10 cellular contexts compared by ENCODE assay signal in the genomic region with DNA sequence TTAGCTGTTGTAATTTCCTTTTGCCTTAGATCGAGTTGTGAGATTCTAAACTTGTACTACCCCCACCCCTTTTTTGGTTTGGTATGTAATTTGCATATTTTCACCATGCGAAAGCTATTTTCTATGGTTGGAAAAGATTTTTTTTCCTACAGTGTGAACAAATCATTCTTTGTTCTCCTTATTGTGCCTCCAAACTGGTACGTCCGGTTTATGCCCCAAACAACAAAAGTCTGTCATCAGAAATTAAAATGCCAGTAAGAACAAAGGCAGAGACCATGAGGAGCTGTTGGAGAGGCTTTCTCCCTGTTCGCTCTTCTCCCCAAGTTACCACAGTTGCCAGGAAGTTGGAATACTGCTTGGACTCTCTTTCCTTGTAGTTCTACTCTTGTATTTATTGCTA.
A peak's percentile ranks its signal among the peaks of the same experiment; 100 is the strongest.
DNase-seq lines count a peak whose midpoint lies in the region; ATAC-seq and TF ChIP-seq lines count a peak whose summit lies in the region.
"Had no signal": no experiment of that assay in that cellular context is flagged by ENCODE, and none has a peak within 500 bp of the region (broad histone marks: within the 10 kb centered on the region; RNA-seq: fewer than 3 reads in every experiment).

No MANE protein-coding gene starts in this region.

- H3K36me3 ChIP-seq in SK-N-SH (replicated peaks in 1 of 2; ENCODE audit: control insufficient read depth in 1 of 2, insufficient read depth in 2 of 2, low read length in 1 of 2) = no peaks in the 10 kb centered on the region

- H3K4me2 ChIP-seq in SK-N-SH = peak overlapping the region; percentile 57

- POLR2A ChIA-PET in SK-N-SH (lab: Yijun Ruan, JAX) = no interaction called here

- no peaks in the 10 kb centered on the region for H3K4me1 Mint-ChIP-seq in activated T-helper 1 cell treated with anti-CD3 and anti-CD28 coated beads, Interleukin-12 subunit alpha, Interleukin-12 subunit beta, Interleukin-2, Interleukin-4 antibody, amounts not matched to agents 30 ng/mL and 10 ng/mL and 1 ng/mL, durations not matched to agents 14 hours and 24 hours and 36 hours (ENCODE audit: low read depth)

- CTCF ChIA-PET in SK-N-SH (lab: Yijun Ruan, JAX) = interaction anchor here (0.7 to 4.3 kb wide), 9 partner anchors 11 to 839 kb away, joined by 3 to 27 read pairs (median 3); no protein-coding TSS in a partner anchor

- 0 out of 4 replicates have a peak, but pooled peaks of 1 of the 2 experiments have one; percentile 36 for TF ChIP-seq EP300 in SK-N-SH (IDR thresholded peaks at IDR 0.05; ENCODE audit: borderline replicate concordance in 1 of 2, low read depth in 1 of 2, low read length in 1 of 2)

- peak overlapping the region; percentile 79 to 84 for H3K27ac ChIP-seq in SK-N-SH (ENCODE audit: low read depth in 2 of 2, low read length in 1 of 2)
- peak overlapping the region; percentile 6 for H3K27ac ChIP-seq in foreskin keratinocyte

- intact Hi-C loops in activated T-helper 1 cell treated with anti-CD3 and anti-CD28 coated beads, Interleukin-12 subunit alpha, Interleukin-12 subunit beta, Interleukin-2, Interleukin-4 antibody, amounts not matched to agents 30 ng/mL and 10 ng/mL and 1 ng/mL, durations not matched to agents 14 hours and 24 hours and 36 hours (cut with micrococcal nuclease) = no loop called here

- 42% methylated on average over 5 of the region's 5 CpGs for WGBS in SK-N-SH (ENCODE audit: low lambda C conversion rate)

- peak overlapping the region; percentile 48 for H2AFZ ChIP-seq in SK-N-SH (ENCODE audit: low read depth)

- peak overlapping the region; percentile 56 for H3K9ac ChIP-seq in SK-N-SH

- peaks cover 12% of the 10 kb centered on the region for H3F3A ChIP-seq in SK-N-SH (replicated peaks; ENCODE audit: insufficient read depth)

- H3K4me1 ChIP-seq in SK-N-SH (ENCODE audit: control insufficient read depth in 1 of 2, insufficient read depth in 2 of 2, low read depth in 1 of 2, low read length in 1 of 2) = peaks cover 10 to 17% of the 10 kb centered on the region in 2 experiments; a peak in 3 of 4 replicates
- H3K4me1 ChIP-seq in foreskin keratinocyte = peaks cover 18% of the 10 kb centered on the region

- ATAC-seq in foreskin keratinocyte (peak; percentile 91), GM21825 (IDR thresholded peaks at IDR 0.05; ENCODE audit: unreplicated experiment) (no peak)
- ATAC-seq: activated CD4-positive, CD25-positive, alpha-beta regulatory T cell treated with anti-CD3 and anti-CD28 coated beads, Interleukin-2, amount 50 U/mL, for 24 hours had no signal

- H3K79me2 ChIP-seq in SK-N-SH (ENCODE audit: insufficient read depth) = no peaks in the 10 kb centered on the region

- peaks cover 3% of the 10 kb centered on the region for H3K27me3 Mint-ChIP-seq in activated T-helper 1 cell treated with anti-CD3 and anti-CD28 coated beads, Interleukin-12 subunit alpha, Interleukin-12 subunit beta, Interleukin-2, Interleukin-4 antibody, amounts not matched to agents 30 ng/mL and 10 ng/mL and 1 ng/mL, durations not matched to agents 14 hours and 24 hours and 36 hours (ENCODE audit: insufficient read depth)

- H3K4me3 Mint-ChIP-seq in activated T-helper 1 cell treated with anti-CD3 and anti-CD28 coated beads, Interleukin-12 subunit alpha, Interleukin-12 subunit beta, Interleukin-2, Interleukin-4 antibody, amounts not matched to agents 30 ng/mL and 10 ng/mL and 1 ng/mL, durations not matched to agents 14 hours and 24 hours and 36 hours = no peak overlapping the region

- no peaks in the 10 kb centered on the region for H3K27me3 ChIP-seq in SK-N-SH (ENCODE audit: insufficient read depth)
- no peaks in the 10 kb centered on the region for H3K27me3 ChIP-seq in foreskin keratinocyte

- no peaks in the 10 kb centered on the region for H3K36me3 Mint-ChIP-seq in activated T-helper 1 cell treated with anti-CD3 and anti-CD28 coated beads, Interleukin-12 subunit alpha, Interleukin-12 subunit beta, Interleukin-2, Interleukin-4 antibody, amounts not matched to agents 30 ng/mL and 10 ng/mL and 1 ng/mL, durations not matched to agents 14 hours and 24 hours and 36 hours (ENCODE audit: low read depth)

- TF ChIP-seq RAD21 in SK-N-SH (IDR thresholded peaks at IDR 0.05; ENCODE audit: low read length) = no peak

- no peaks in the 10 kb centered on the region for H3K9me3 ChIP-seq in SK-N-SH

- no peaks in the 10 kb centered on the region for H3K9me3 Mint-ChIP-seq in activated T-helper 1 cell treated with anti-CD3 and anti-CD28 coated beads, Interleukin-12 subunit alpha, Interleukin-12 subunit beta, Interleukin-2, Interleukin-4 antibody, amounts not matched to agents 30 ng/mL and 10 ng/mL and 1 ng/mL, durations not matched to agents 14 hours and 24 hours and 36 hours

- DNase-seq in GM12865 (ENCODE audit: low read depth) = peak; percentile 1
- DNase-seq in SK-N-SH = no peak
- DNase-seq in foreskin keratinocyte = peak; percentile 47 to 72
- peak; percentile 86 for DNase-seq in putamen (ENCODE audit: low spot score)
- DNase-seq in activated T-helper 1 cell treated with anti-CD3 and anti-CD28 coated beads, Interleukin-12 subunit alpha, Interleukin-12 subunit beta, Interleukin-2, Interleukin-4 antibody, amounts not matched to agents 30 ng/mL and 10 ng/mL and 1 ng/mL, durations not matched to agents 14 hours and 24 hours and 36 hours (ENCODE audit: low spot score) = no peak
- no peak for DNase-seq in middle frontal gyrus (ENCODE audit: extremely low spot score, low spot score)
- DNase-seq in SK-N-DZ (ENCODE audit: low spot score) = no peak
- DNase-seq: NCI-H2029 treated with DMSO at 0.1 percent for 48 hours had no signal

- no peak for TF ChIP-seq CTCF in GM12865 (IDR thresholded peaks at IDR 0.05; ENCODE audit: insufficient read depth, low read depth, low read length, missing control alignments)
- no peak for TF ChIP-seq CTCF in SK-N-SH (IDR thresholded peaks at IDR 0.05)
- no peak for TF ChIP-seq CTCF in foreskin keratinocyte (conservative IDR thresholded peaks at IDR 0.05)

- no peak overlapping the region for H3K27ac Mint-ChIP-seq in activated T-helper 1 cell treated with anti-CD3 and anti-CD28 coated beads, Interleukin-12 subunit alpha, Interleukin-12 subunit beta, Interleukin-2, Interleukin-4 antibody, amounts not matched to agents 30 ng/mL and 10 ng/mL and 1 ng/mL, durations not matched to agents 14 hours and 24 hours and 36 hours

- H4K20me1 ChIP-seq in SK-N-SH (ENCODE audit: insufficient read depth) = no peaks in the 10 kb centered on the region

- H3K4me3 ChIP-seq in GM12865 (ENCODE audit: low read depth, low read length) (no peak overlapping the region), SK-N-SH (ENCODE audit: low read depth in 2 of 2, low read length in 1 of 2) (peak overlapping the region; percentile 21 to 27; a peak in 3 of 4 replicates)

- H3K9me2 ChIP-seq in SK-N-SH = no peaks in the 10 kb centered on the region

TF ChIP-seq in SK-N-SH, 30 proteins besides CTCF, POLR2A, EP300 and RAD21 (continues in another document):
- TF ChIP-seq POLR2AphosphoS5 (IDR thresholded peaks at IDR 0.05; ENCODE audit: low read depth, low read length) = peak; percentile 41; the same call in 1 of the 2 replicates
- TF ChIP-seq SMC3 (IDR thresholded peaks at IDR 0.05; ENCODE audit: low read depth, low read length) = no peak
- no peak for TF ChIP-seq YY1 (IDR thresholded peaks at IDR 0.05; ENCODE audit: low read depth)
- TF ChIP-seq MXI1 (IDR thresholded peaks at IDR 0.05; ENCODE audit: low read depth, low read length) = no peak
- TF ChIP-seq, protein P1, sequence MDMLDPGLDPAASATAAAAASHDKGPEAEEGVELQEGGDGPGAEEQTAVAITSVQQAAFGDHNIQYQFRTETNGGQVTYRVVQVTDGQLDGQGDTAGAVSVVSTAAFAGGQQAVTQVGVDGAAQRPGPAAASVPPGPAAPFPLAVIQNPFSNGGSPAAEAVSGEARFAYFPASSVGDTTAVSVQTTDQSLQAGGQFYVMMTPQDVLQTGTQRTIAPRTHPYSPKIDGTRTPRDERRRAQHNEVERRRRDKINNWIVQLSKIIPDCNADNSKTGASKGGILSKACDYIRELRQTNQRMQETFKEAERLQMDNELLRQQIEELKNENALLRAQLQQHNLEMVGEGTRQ (IDR thresholded peaks at IDR 0.05; ENCODE audit: borderline replicate concordance, low read depth, low read length) = no peak
- TF ChIP-seq GABPA (IDR thresholded peaks at IDR 0.05; ENCODE audit: low read depth) = 0 out of 2 replicates have a peak, but pooled peaks have one; percentile 3
- no peak for TF ChIP-seq MEF2A (IDR thresholded peaks at IDR 0.05; ENCODE audit: borderline replicate concordance, low read depth)
- TF ChIP-seq GATA2 (CRISPR knock-in tag; IDR thresholded peaks at IDR 0.05) = no peak
- no peak for TF ChIP-seq RCOR1 (IDR thresholded peaks at IDR 0.05; ENCODE audit: low read length)
- no peak for TF ChIP-seq EZH2phosphoT487 (IDR thresholded peaks at IDR 0.05; ENCODE audit: borderline replicate concordance, low read depth)
- no peak for TF ChIP-seq FOXM1 (IDR thresholded peaks at IDR 0.05; ENCODE audit: low read depth)
- TF ChIP-seq RXRA (IDR thresholded peaks at IDR 0.05; ENCODE audit: borderline replicate concordance, low read depth) = no peak
- peak; percentile 50; the same call in 1 of the 2 replicates for TF ChIP-seq SIN3A (IDR thresholded peaks at IDR 0.05; ENCODE audit: borderline replicate concordance, low read depth, low read length)
- TF ChIP-seq ELF1 (IDR thresholded peaks at IDR 0.05) = no peak
- TF ChIP-seq, protein P2, sequence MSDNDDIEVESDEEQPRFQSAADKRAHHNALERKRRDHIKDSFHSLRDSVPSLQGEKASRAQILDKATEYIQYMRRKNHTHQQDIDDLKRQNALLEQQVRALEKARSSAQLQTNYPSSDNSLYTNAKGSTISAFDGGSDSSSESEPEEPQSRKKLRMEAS (IDR thresholded peaks at IDR 0.05; ENCODE audit: low read depth) = no peak
- TF ChIP-seq NFIC (IDR thresholded peaks at IDR 0.05; ENCODE audit: borderline replicate concordance) = no peak; the same call in 1 of the 2 replicates
- TF ChIP-seq, protein P3, sequence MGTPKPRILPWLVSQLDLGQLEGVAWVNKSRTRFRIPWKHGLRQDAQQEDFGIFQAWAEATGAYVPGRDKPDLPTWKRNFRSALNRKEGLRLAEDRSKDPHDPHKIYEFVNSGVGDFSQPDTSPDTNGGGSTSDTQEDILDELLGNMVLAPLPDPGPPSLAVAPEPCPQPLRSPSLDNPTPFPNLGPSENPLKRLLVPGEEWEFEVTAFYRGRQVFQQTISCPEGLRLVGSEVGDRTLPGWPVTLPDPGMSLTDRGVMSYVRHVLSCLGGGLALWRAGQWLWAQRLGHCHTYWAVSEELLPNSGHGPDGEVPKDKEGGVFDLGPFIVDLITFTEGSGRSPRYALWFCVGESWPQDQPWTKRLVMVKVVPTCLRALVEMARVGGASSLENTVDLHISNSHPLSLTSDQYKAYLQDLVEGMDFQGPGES (IDR thresholded peaks at IDR 0.05; ENCODE audit: low read depth, low read length) = no peak
- TF ChIP-seq JUND (IDR thresholded peaks at IDR 0.05) = no peak
- TF ChIP-seq NRF1 (IDR thresholded peaks at IDR 0.05; ENCODE audit: low read depth, low read length) = no peak
- peak; percentile 50; the same call in 1 of the 2 replicates for TF ChIP-seq TAF1 (IDR thresholded peaks at IDR 0.05; ENCODE audit: borderline replicate concordance, low read depth, low read length)

Comparison
In these comparisons a context has a peak if more than half of its experiments do, and no peak if none do; other contexts are left out.
1. DNase-seq: peak in GM12865 (single experiment), foreskin keratinocyte (2 of 2) and putamen (single experiment); none in SK-N-SH (single experiment), activated T-helper 1 cell treated with anti-CD3 and anti-CD28 coated beads, Interleukin-12 subunit alpha, Interleukin-12 subunit beta, Interleukin-2, Interleukin-4 antibody, amounts not matched to agents 30 ng/mL and 10 ng/mL and 1 ng/mL, durations not matched to agents 14 hours and 24 hours and 36 hours (single experiment), middle frontal gyrus (single experiment) and SK-N-DZ (single experiment).